13 cellular contexts compared by ENCODE assay signal in genomic region chr20:33857722-33858563, GRCh38. TPM values are rescaled to one million over a fixed set of nuclear protein-coding genes. Genes with fewer than 3 reads are reported as not detected.
A peak's percentile ranks its signal among the peaks of the same experiment; 100 is the strongest.
DNase-seq lines count a peak whose midpoint lies in the region; ATAC-seq and TF ChIP-seq lines count a peak whose summit lies in the region.
"Had no signal": no experiment of that assay in that cellular context is flagged by ENCODE, and none has a peak within 500 bp of the region (broad histone marks: within the 10 kb centered on the region; RNA-seq: fewer than 3 reads in every experiment).

No MANE protein-coding gene starts in this region.

- TF ChIP-seq EP300 in tibial nerve (IDR thresholded peaks at IDR 0.05) = no peak

- no peaks in the 10 kb centered on the region for H3K9me3 Mint-ChIP-seq in activated naive CD4-positive, alpha-beta T cell treated with anti-CD3 and anti-CD28 coated beads, Interleukin-2, amount 50 U/mL, for 72 hours
- no peaks in the 10 kb centered on the region for H3K9me3 Mint-ChIP-seq in endothelial cell (ENCODE audit: unreplicated experiment)
- H3K9me3 Mint-ChIP-seq in stimulated activated naive B cell treated with anti-CD40 and anti-IgM and Interleukin-4, amounts not matched to agents 10 μg/mL and 1 μg/mL and 100 μg/mL, for 72 hours = no peaks in the 10 kb centered on the region

- TF ChIP-seq POLR2A in tibial nerve (IDR thresholded peaks at IDR 0.05) = no peak

- peaks cover 11 to 17% of the 10 kb centered on the region in 2 donors for H3K36me3 Mint-ChIP-seq in activated naive CD4-positive, alpha-beta T cell treated with anti-CD3 and anti-CD28 coated beads, Interleukin-2, amount 50 U/mL, for 72 hours
- H3K36me3 Mint-ChIP-seq in endothelial cell (ENCODE audit: low read depth, unreplicated experiment) = peaks cover 45% of the 10 kb centered on the region
- peaks cover 48 to 58% of the 10 kb centered on the region in 2 donors for H3K36me3 Mint-ChIP-seq in stimulated activated naive B cell treated with anti-CD40 and anti-IgM and Interleukin-4, amounts not matched to agents 10 μg/mL and 1 μg/mL and 100 μg/mL, for 72 hours

- H2AFZ ChIP-seq in SU-DHL-6 (ENCODE audit: low read depth, low read length, severe bottlenecking) = no peak overlapping the region

- WGBS in tibial nerve, 2 donors = 74 to 77% methylated on average over 13 of the region's 13 CpGs

- peak overlapping the region; percentile 52 for H3K4me3 Mint-ChIP-seq in endothelial cell (ENCODE audit: unreplicated experiment)
- peak overlapping the region in 1 of 2 donors; percentile 8 for H3K4me3 Mint-ChIP-seq in stimulated activated naive B cell treated with anti-CD40 and anti-IgM and Interleukin-4, amounts not matched to agents 10 μg/mL and 1 μg/mL and 100 μg/mL, for 72 hours

- H3K27me3 ChIP-seq in SU-DHL-6 (ENCODE audit: low read length) (no peaks in the 10 kb centered on the region), tibial nerve (no peaks in the 10 kb centered on the region)
- H3K27me3 ChIP-seq: breast epithelium had no signal

- peak overlapping the region; percentile 42 for H3K4me2 ChIP-seq in SU-DHL-6 (ENCODE audit: low read depth, low read length, poor library complexity, severe bottlenecking)

- no peaks in the 10 kb centered on the region for H3K79me2 ChIP-seq in SU-DHL-6 (ENCODE audit: insufficient read depth, low read length)

- peaks cover 14% of the 10 kb centered on the region for H3K27me3 Mint-ChIP-seq in endothelial cell (ENCODE audit: unreplicated experiment)
- H3K27me3 Mint-ChIP-seq in stimulated activated naive B cell treated with anti-CD40 and anti-IgM and Interleukin-4, amounts not matched to agents 10 μg/mL and 1 μg/mL and 100 μg/mL, for 72 hours = no peaks in the 10 kb centered on the region

- peak overlapping the region; percentile 40 to 80 for H3K27ac Mint-ChIP-seq in activated naive CD4-positive, alpha-beta T cell treated with anti-CD3 and anti-CD28 coated beads, Interleukin-2, amount 50 U/mL, for 72 hours
- peak overlapping the region; percentile 49 for H3K27ac Mint-ChIP-seq in endothelial cell (ENCODE audit: unreplicated experiment)
- peak overlapping the region; percentile 92 for H3K27ac Mint-ChIP-seq in stimulated activated naive B cell treated with anti-CD40 and anti-IgM and Interleukin-4, amounts not matched to agents 10 μg/mL and 1 μg/mL and 100 μg/mL, for 72 hours

- no peak for TF ChIP-seq CTCF in SU-DHL-6 (IDR thresholded peaks at IDR 0.05; ENCODE audit: insufficient read depth, low read length, poor library complexity, severe bottlenecking)
- TF ChIP-seq CTCF in endothelial cell (IDR thresholded peaks at IDR 0.05; ENCODE audit: unreplicated experiment) = no peak
- TF ChIP-seq CTCF in tibial nerve (IDR thresholded peaks at IDR 0.05) = no peak

- DNase-seq in activated naive CD4-positive, alpha-beta T cell treated with anti-CD3 and anti-CD28 coated beads, Interleukin-2, amount 50 U/mL, for 72 hours (ENCODE audit: low spot score in 2 of 2) = no peak
- no peak for DNase-seq in activated naive CD4-positive, alpha-beta T cell treated with Interleukin-2 at 50 U/mL for 16 hours
- peak; percentile 20 for DNase-seq in endothelial cell (ENCODE audit: low spot score)
- no peak for DNase-seq in stimulated activated naive B cell treated with anti-CD40 and anti-IgM and Interleukin-4, amounts not matched to agents 10 μg/mL and 1 μg/mL and 100 μg/mL, for 72 hours
- DNase-seq in putamen (ENCODE audit: low spot score) = no peak
- no peak for DNase-seq in tibial nerve (ENCODE audit: low spot score in 2 of 2)
- no peak for DNase-seq in mucosa of gallbladder (ENCODE audit: low spot score)
- DNase-seq: NCI-H1092 treated with DMSO at 0.1 percent for 48 hours; stimulated activated naive CD4-positive, alpha-beta T cell treated with Interleukin-2 at 50 U/mL for 16 hours; T-helper 9 cell had no signal

- no peaks in the 10 kb centered on the region for H4K20me1 ChIP-seq in SU-DHL-6 (ENCODE audit: low read depth, low read length)

- no peaks in the 10 kb centered on the region for H3K9me3 ChIP-seq in SU-DHL-6 (ENCODE audit: insufficient read depth, low read length)
- H3K9me3 ChIP-seq in tibial nerve = no peaks in the 10 kb centered on the region
- H3K9me3 ChIP-seq: breast epithelium had no signal

- ATAC-seq in activated naive CD4-positive, alpha-beta T cell treated with anti-CD3 and anti-CD28 coated beads, Interleukin-2, amount 50 U/mL, for 72 hours = no peak
- no peak for ATAC-seq in stimulated activated naive B cell treated with anti-CD40 and anti-IgM and Interleukin-4, amounts not matched to agents 10 μg/mL and 1 μg/mL and 100 μg/mL, for 72 hours (replicated peaks)
- ATAC-seq: Right ventricle myocardium inferior had no signal

- H3K27ac ChIP-seq in SU-DHL-6 (ENCODE audit: low read depth, low read length) (peak overlapping the region; percentile 90), tibial nerve (peak overlapping the region in 1 of 4 donors; percentile 40)

- peak overlapping the region; percentile 47 for H3K9ac ChIP-seq in SU-DHL-6 (ENCODE audit: low read length)

- H3K9me2 ChIP-seq in SU-DHL-6 (replicated peaks; ENCODE audit: insufficient read depth, low read length) = no peaks in the 10 kb centered on the region

- H3K4me3 ChIP-seq in SU-DHL-6 (ENCODE audit: insufficient read depth, low read length, poor library complexity, severe bottlenecking) (no peak overlapping the region), tibial nerve (no peak overlapping the region)
- H3K4me3 ChIP-seq: breast epithelium had no signal

- peaks cover 0 to 19% (median 3%) of the 10 kb centered on the region in 4 donors for H3K4me1 ChIP-seq in tibial nerve
- H3K4me1 ChIP-seq: breast epithelium had no signal

- peaks cover 28% of the 10 kb centered on the region for H3F3A ChIP-seq in SU-DHL-6 (ENCODE audit: insufficient read depth)

- peaks cover 34% of the 10 kb centered on the region for H3K4me1 Mint-ChIP-seq in endothelial cell (ENCODE audit: unreplicated experiment)
- H3K4me1 Mint-ChIP-seq in stimulated activated naive B cell treated with anti-CD40 and anti-IgM and Interleukin-4, amounts not matched to agents 10 μg/mL and 1 μg/mL and 100 μg/mL, for 72 hours = peaks cover 34% of the 10 kb centered on the region in 2 donors

- H3K36me3 ChIP-seq in SU-DHL-6 (ENCODE audit: low read length) (0 out of 2 replicates have a peak, but pooled peaks cover 8% of the 10 kb centered on the region), tibial nerve (peaks cover 0 to 55% (median 4%) of the 10 kb centered on the region in 3 donors)

RNA-seq across cellular contexts. Expression of gene CHMP4B, which starts 46.8 kb away (rescaled TPM):
- 10 to 100 TPM; 80.0 to 81.4 TPM for total RNA-seq in activated naive CD4-positive, alpha-beta T cell treated with anti-CD3 and anti-CD28 coated beads, Interleukin-2, amount 50 U/mL, for 72 hours
- total RNA-seq in endothelial cell (ENCODE audit: unreplicated experiment) = 117 TPM
- 10 to 100 TPM; 72.0 to 93.1 (median 78.9) TPM for total RNA-seq in tibial nerve
- 117 TPM for total RNA-seq in mucosa of gallbladder
